9 cellular contexts compared by ENCODE assay signal in genomic region chr5:59799668-59800374, GRCh38.
A peak's percentile ranks its signal among the peaks of the same experiment; 100 is the strongest.
DNase-seq lines count a peak whose midpoint lies in the region; ATAC-seq and TF ChIP-seq lines count a peak whose summit lies in the region.
"Had no signal": no experiment of that assay in that cellular context is flagged by ENCODE, and none has a peak within 500 bp of the region (broad histone marks: within the 10 kb centered on the region; RNA-seq: fewer than 3 reads in every experiment).

No MANE protein-coding gene starts in this region.

- no peak overlapping the region for H3K9ac ChIP-seq in OCI-LY3 (ENCODE audit: low read length)

- H3K9me3 Mint-ChIP-seq in chondrocyte (ENCODE audit: low read depth): no peaks in the 10 kb centered on the region
- H3K9me3 Mint-ChIP-seq: CD8-positive, alpha-beta memory T cell had no signal

- peak; percentile 55 for DNase-seq in DMS79 treated with DMSO at 0.1 percent for 48 hours (lab: John Stamatoyannopoulos, UW)
- DNase-seq in DMS79 (lab: John Stamatoyannopoulos, UW): no peak
- DNase-seq in chondrocyte (ENCODE audit: low spot score): no peak
- DNase-seq in left lobe of liver (ENCODE audit: low spot score): no peak
- no peak for DNase-seq in thoracic aorta (ENCODE audit: low spot score)

- H3K4me1 Mint-ChIP-seq in chondrocyte (ENCODE audit: low read depth): peaks cover 5% of the 10 kb centered on the region
- H3K4me1 Mint-ChIP-seq: CD8-positive, alpha-beta memory T cell had no signal

- H4K20me1 ChIP-seq in OCI-LY3 (ENCODE audit: insufficient read depth, low read length): no peaks in the 10 kb centered on the region

- no peaks in the 10 kb centered on the region for H3K9me3 ChIP-seq in OCI-LY3 (ENCODE audit: insufficient read depth, low read length)
- H3K9me3 ChIP-seq in thoracic aorta: no peaks in the 10 kb centered on the region

- peak overlapping the region; percentile 39 for H3K4me2 ChIP-seq in OCI-LY3 (ENCODE audit: low read length)

- ATAC-seq in GM19468 (IDR thresholded peaks at IDR 0.05; ENCODE audit: extremely low read depth, unreplicated experiment) (peak; percentile 36), HG03520 (IDR thresholded peaks at IDR 0.05; ENCODE audit: unreplicated experiment) (peak; percentile 45), left lobe of liver (peak; percentile 94), thoracic aorta (ENCODE audit: insufficient number of reproducible peaks, low FRiP score, low read depth) (no peak)

- peak; percentile 64 for TF ChIP-seq CTCF in OCI-LY3 (IDR thresholded peaks at IDR 0.05; ENCODE audit: low read depth, low read length)
- peak; percentile 94 for TF ChIP-seq CTCF in chondrocyte (IDR thresholded peaks at IDR 0.05)
- TF ChIP-seq CTCF in thoracic aorta (IDR thresholded peaks at IDR 0.05): peak; percentile 80

- H3K27ac ChIP-seq in OCI-LY3 (ENCODE audit: low read length) (no peak overlapping the region), thoracic aorta (no peak overlapping the region)

- H3K4me3 Mint-ChIP-seq in chondrocyte (ENCODE audit: unreplicated experiment): no peak overlapping the region
- H3K4me3 Mint-ChIP-seq: CD8-positive, alpha-beta memory T cell had no signal

- H3K27ac Mint-ChIP-seq in chondrocyte (ENCODE audit: unreplicated experiment): no peak overlapping the region
- H3K27ac Mint-ChIP-seq: CD8-positive, alpha-beta memory T cell had no signal

- H3K36me3 ChIP-seq in OCI-LY3 (replicated peaks; ENCODE audit: low read depth, low read length) (no peaks in the 10 kb centered on the region), thoracic aorta (no peaks in the 10 kb centered on the region)

- H2AFZ ChIP-seq in OCI-LY3 (ENCODE audit: low read depth, low read length): peak overlapping the region; percentile 57; the same call in 1 of the 2 replicates

- 0 out of 2 replicates have a peak, but pooled peaks cover 7% of the 10 kb centered on the region for H3K4me1 ChIP-seq in OCI-LY3 (ENCODE audit: low read length)
- H3K4me1 ChIP-seq in thoracic aorta (ENCODE audit: control insufficient read depth in 1 of 2, low read depth in 2 of 2): peaks cover 0 to 24% of the 10 kb centered on the region in 2 donors

- H3K79me2 ChIP-seq in OCI-LY3 (ENCODE audit: low read length): no peaks in the 10 kb centered on the region

- no peaks in the 10 kb centered on the region for H3K27me3 Mint-ChIP-seq in chondrocyte (ENCODE audit: low read depth)

- H3K4me3 ChIP-seq in OCI-LY3 (ENCODE audit: low read length) (0 out of 2 replicates have a peak overlapping the region, but pooled peaks have one; percentile 14), thoracic aorta (no peak overlapping the region)

- H3K36me3 Mint-ChIP-seq in chondrocyte (ENCODE audit: low read depth): no peaks in the 10 kb centered on the region
- H3K36me3 Mint-ChIP-seq: CD8-positive, alpha-beta memory T cell had no signal

- 0 out of 2 replicates have a peak, but pooled peaks cover 3% of the 10 kb centered on the region for H3K27me3 ChIP-seq in OCI-LY3 (ENCODE audit: low read depth, low read length)
- no peaks in the 10 kb centered on the region for H3K27me3 ChIP-seq in thoracic aorta (replicated peaks; ENCODE audit: insufficient read depth)
